ENCODE assay signal across 2 cellular contexts in genomic region chr10:73873163-73873842, GRCh38.
TF ChIP-seq lines count a peak whose summit lies in the region.

No MANE protein-coding gene starts in this region.

TF ChIP-seq in HCT116, 20 proteins besides CTCF, POLR2A, EP300 and RAD21 (continued from another document):
- TF ChIP-seq REST (IDR thresholded peaks at IDR 0.05; ENCODE audit: low read depth) (no peak), POLR2AphosphoS5 (IDR thresholded peaks at IDR 0.05; ENCODE audit: low read depth, low read length) (no peak), TCF7L2 (IDR thresholded peaks at IDR 0.05; ENCODE audit: borderline replicate concordance, extremely low read depth, insufficient read depth, insufficient read length) (no peak), CBX3 (IDR thresholded peaks at IDR 0.05; ENCODE audit: low read depth) (no peak), SRF (IDR thresholded peaks at IDR 0.05; ENCODE audit: low read depth) (no peak), ELF1 (IDR thresholded peaks at IDR 0.05; ENCODE audit: borderline replicate concordance, low read depth) (no peak), ZNF274 (IDR thresholded peaks at IDR 0.05; ENCODE audit: low read depth, low read length) (no peak), SIN3A (IDR thresholded peaks at IDR 0.05; ENCODE audit: low read depth) (no peak), ZBTB33 (IDR thresholded peaks at IDR 0.05; ENCODE audit: extremely low read depth, insufficient replicate concordance, low read length) (no peak)

TF ChIP-seq in WTC11, 78 proteins besides CTCF, POLR2A, EP300 and RAD21 (continued from another document):
- TF ChIP-seq ZNF532 (CRISPR knock-in tag; IDR thresholded peaks at IDR 0.05; ENCODE audit: borderline replicate concordance) = no peak
- TF ChIP-seq GABPB1 (CRISPR knock-in tag; IDR thresholded peaks at IDR 0.05) = no peak
- TF ChIP-seq ARID4B (CRISPR knock-in tag; IDR thresholded peaks at IDR 0.05; ENCODE audit: borderline replicate concordance) = no peak
- no peak for TF ChIP-seq E2F4 (CRISPR knock-in tag; IDR thresholded peaks at IDR 0.05; ENCODE audit: borderline replicate concordance, low read depth)
- TF ChIP-seq E2F1 (CRISPR knock-in tag; IDR thresholded peaks at IDR 0.05) = no peak
